ENCODE assay signal across 8 cellular contexts in genomic region chr16:65919977-65920376, GRCh38.
"Had no signal": no experiment of that assay in that cellular context is flagged by ENCODE, and none has a peak within 500 bp of the region (broad histone marks: within the 10 kb centered on the region; RNA-seq: fewer than 3 reads in every experiment).

No MANE protein-coding gene starts in this region.

- ATAC-seq: HCT116 had no signal

- H3K4me1 ChIP-seq: HAP-1 had no signal

- H3K27ac ChIP-seq: GM23248 had no signal

- H3K9me3 ChIP-seq: HAP-1 had no signal

- DNase-seq: GM23248, GOT3, H7, HFFc6, KG1 had no signal

- FAIRE-seq: HTR-8/SVneo had no signal

- H3K9ac ChIP-seq: GM23248 had no signal

- H3K4me3 ChIP-seq: GM23248, HAP-1 had no signal

- H3K36me3 ChIP-seq: HAP-1 had no signal

- H2AFZ ChIP-seq: GM23248 had no signal
